Comparison of ENCODE assay signal across 12 cellular contexts in the genomic region with DNA sequence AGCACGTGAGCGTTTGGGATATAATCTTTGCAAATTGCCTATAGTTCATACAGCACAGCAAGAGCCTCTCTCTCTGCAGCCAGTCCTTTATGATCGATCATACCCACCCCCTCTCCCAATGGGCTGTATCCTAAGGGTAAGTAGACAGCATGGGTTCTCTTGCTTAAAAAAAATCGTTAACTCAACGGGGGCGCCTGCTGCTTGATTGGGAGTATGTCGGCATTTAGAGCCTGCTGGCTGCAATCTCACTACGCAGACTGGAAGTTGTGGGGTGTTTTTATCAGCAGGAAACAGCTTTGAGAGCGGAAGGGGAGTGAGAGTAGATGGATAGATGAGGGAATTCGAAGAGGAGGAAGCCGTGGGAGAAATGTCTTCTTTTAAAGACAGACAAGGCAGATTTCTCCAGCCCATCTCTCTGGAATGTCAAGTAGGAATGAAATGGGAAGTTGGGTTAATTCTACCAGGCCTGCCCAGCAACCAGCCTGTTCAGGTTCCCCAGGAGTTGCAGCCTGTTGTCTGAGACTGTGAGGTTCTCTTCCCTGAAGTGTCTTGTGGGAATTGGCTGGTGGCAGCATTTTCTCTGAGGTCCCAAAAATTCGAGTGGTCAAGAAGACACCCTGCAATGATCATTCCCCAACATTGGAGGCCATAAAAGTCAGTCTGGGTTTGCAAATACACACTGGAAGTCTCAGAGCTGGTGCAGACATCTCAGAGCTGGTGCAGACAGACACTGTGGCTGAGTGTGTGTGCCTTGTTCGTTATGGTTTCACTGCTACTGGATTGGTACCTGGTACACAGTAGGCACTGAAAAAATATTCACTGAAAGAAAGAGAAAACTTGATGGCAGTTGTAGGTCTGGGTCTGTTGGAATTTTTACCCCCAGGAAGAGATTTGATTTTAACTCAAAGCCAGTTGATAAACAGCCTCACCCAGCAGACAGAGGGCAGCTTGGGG.
A peak's percentile ranks its signal among the peaks of the same experiment; 100 is the strongest.
DNase-seq lines count a peak whose midpoint lies in the region; ATAC-seq, FAIRE-seq and TF ChIP-seq lines count a peak whose summit lies in the region.
"Had no signal": no experiment of that assay in that cellular context is flagged by ENCODE, and none has a peak within 500 bp of the region (broad histone marks: within the 10 kb centered on the region; RNA-seq: fewer than 3 reads in every experiment).

No MANE protein-coding gene starts in this region.

- peak overlapping the region; percentile 44 for H3K4me3 Mint-ChIP-seq in activated naive CD4-positive, alpha-beta T cell treated with anti-CD3 and anti-CD28 coated beads for 36 hours
- H3K4me3 Mint-ChIP-seq in endothelial cell (ENCODE audit: unreplicated experiment) (no peak overlapping the region), type B pancreatic cell (no peak overlapping the region)
- peak overlapping the region; percentile 32 for H3K4me3 Mint-ChIP-seq in stimulated activated memory B cell treated with anti-CD40 and anti-IgM and Interleukin-4, amounts not matched to agents 10 μg/mL and 1 μg/mL and 100 μg/mL, for 72 hours

- no peak for DNase-seq in activated naive CD4-positive, alpha-beta T cell treated with anti-CD3 and anti-CD28 coated beads for 36 hours
- no peak for DNase-seq in activated naive CD4-positive, alpha-beta T cell treated with anti-CD3 and anti-CD28 coated beads, Interleukin-2, amount 50 U/mL, for 16 hours
- peak; percentile 98 for DNase-seq in SK-N-MC (ENCODE audit: low read depth, low spot score)
- DNase-seq in endothelial cell (ENCODE audit: low spot score) = peak; percentile 79
- no peak for DNase-seq in type B pancreatic cell (ENCODE audit: extremely low spot score, unreplicated experiment)
- DNase-seq in GM19239 (ENCODE audit: insufficient read length, low spot score) = no peak
- DNase-seq in D341Med (ENCODE audit: low spot score) = no peak
- DNase-seq: IMR-90; NCI-H2107; stimulated activated CD4-positive, alpha-beta T cell treated with anti-CD3 and anti-CD28 coated beads, Interleukin-4, amount 100 ng/mL, for 24 hours had no signal

- peaks cover 4% of the 10 kb centered on the region; the same call in 1 of the 2 replicates for H3K36me3 ChIP-seq in SK-N-MC (ENCODE audit: insufficient read depth, low read length)

- H3K9me3 ChIP-seq in SK-N-MC (ENCODE audit: low read depth, low read length) = no peaks in the 10 kb centered on the region

- H3K9ac ChIP-seq in SK-N-MC (ENCODE audit: insufficient read length) = peak overlapping the region; percentile 86

- no peak for ATAC-seq in stimulated activated memory B cell treated with anti-CD40 and anti-IgM and Interleukin-4, amounts not matched to agents 10 μg/mL and 1 μg/mL and 100 μg/mL, for 72 hours

- H3K4me3 ChIP-seq in SK-N-MC = peak overlapping the region; percentile 71

- H3K27me3 Mint-ChIP-seq in activated naive CD4-positive, alpha-beta T cell treated with anti-CD3 and anti-CD28 coated beads for 36 hours (ENCODE audit: low read depth) = no peaks in the 10 kb centered on the region
- H3K27me3 Mint-ChIP-seq in endothelial cell (ENCODE audit: unreplicated experiment) (peaks cover 4% of the 10 kb centered on the region), type B pancreatic cell (peaks cover 9% of the 10 kb centered on the region)
- no peaks in the 10 kb centered on the region for H3K27me3 Mint-ChIP-seq in stimulated activated memory B cell treated with anti-CD40 and anti-IgM and Interleukin-4, amounts not matched to agents 10 μg/mL and 1 μg/mL and 100 μg/mL, for 72 hours

- TF ChIP-seq CTCF in endothelial cell (IDR thresholded peaks at IDR 0.05; ENCODE audit: unreplicated experiment) (no peak), type B pancreatic cell (conservative IDR thresholded peaks at IDR 0.05) (no peak)

- FAIRE-seq in GM19239 (lab: Jason Lieb, UNC) = no peak
- FAIRE-seq: TTC549 had no signal

- no peaks in the 10 kb centered on the region for H3K9me3 Mint-ChIP-seq in activated naive CD4-positive, alpha-beta T cell treated with anti-CD3 and anti-CD28 coated beads for 36 hours
- H3K9me3 Mint-ChIP-seq in endothelial cell (ENCODE audit: unreplicated experiment) (no peaks in the 10 kb centered on the region), type B pancreatic cell (no peaks in the 10 kb centered on the region)
- H3K9me3 Mint-ChIP-seq in stimulated activated memory B cell treated with anti-CD40 and anti-IgM and Interleukin-4, amounts not matched to agents 10 μg/mL and 1 μg/mL and 100 μg/mL, for 72 hours = no peaks in the 10 kb centered on the region

- intact Hi-C loops in activated naive CD4-positive, alpha-beta T cell treated with anti-CD3 and anti-CD28 coated beads for 36 hours (cut with micrococcal nuclease) = no loop called here

- no peaks in the 10 kb centered on the region for H3K36me3 Mint-ChIP-seq in activated naive CD4-positive, alpha-beta T cell treated with anti-CD3 and anti-CD28 coated beads for 36 hours (ENCODE audit: low read depth)
- peaks cover 7% of the 10 kb centered on the region for H3K36me3 Mint-ChIP-seq in endothelial cell (ENCODE audit: low read depth, unreplicated experiment)
- H3K36me3 Mint-ChIP-seq in stimulated activated memory B cell treated with anti-CD40 and anti-IgM and Interleukin-4, amounts not matched to agents 10 μg/mL and 1 μg/mL and 100 μg/mL, for 72 hours = peaks cover 27% of the 10 kb centered on the region
- no peaks in the 10 kb centered on the region for H3K36me3 Mint-ChIP-seq in type B pancreatic cell

- no peak overlapping the region for H3K27ac Mint-ChIP-seq in activated naive CD4-positive, alpha-beta T cell treated with anti-CD3 and anti-CD28 coated beads for 36 hours
- H3K27ac Mint-ChIP-seq in endothelial cell (ENCODE audit: unreplicated experiment) (peak overlapping the region; percentile 98), type B pancreatic cell (no peak overlapping the region)
- H3K27ac Mint-ChIP-seq in stimulated activated memory B cell treated with anti-CD40 and anti-IgM and Interleukin-4, amounts not matched to agents 10 μg/mL and 1 μg/mL and 100 μg/mL, for 72 hours = peak overlapping the region; percentile 85

- H3K4me1 Mint-ChIP-seq in activated naive CD4-positive, alpha-beta T cell treated with anti-CD3 and anti-CD28 coated beads for 36 hours (ENCODE audit: low read depth) = peaks cover 52% of the 10 kb centered on the region
- peaks cover 59% of the 10 kb centered on the region for H3K4me1 Mint-ChIP-seq in endothelial cell (ENCODE audit: unreplicated experiment)
- H3K4me1 Mint-ChIP-seq in stimulated activated memory B cell treated with anti-CD40 and anti-IgM and Interleukin-4, amounts not matched to agents 10 μg/mL and 1 μg/mL and 100 μg/mL, for 72 hours = peaks cover 96% of the 10 kb centered on the region
- peaks cover 7% of the 10 kb centered on the region for H3K4me1 Mint-ChIP-seq in type B pancreatic cell (ENCODE audit: unreplicated experiment)

- CTCF ChIA-PET in activated naive CD4-positive, alpha-beta T cell treated with anti-CD3 and anti-CD28 coated beads for 36 hours (lab: Charles Lee) = interaction anchor here (0.6 to 1.1 kb wide), 2 partner anchors 12 to 30 kb away, joined by 3 read pairs; no protein-coding TSS in a partner anchor

- peak overlapping the region; percentile 100 for H3K27ac ChIP-seq in SK-N-MC

Comparison
In these comparisons a context has a peak if more than half of its experiments do, and no peak if none do; other contexts are left out.
1. DNase-seq: peak in SK-N-MC (single experiment) and endothelial cell (single experiment); none in activated naive CD4-positive, alpha-beta T cell treated with anti-CD3 and anti-CD28 coated beads for 36 hours (single experiment), activated naive CD4-positive, alpha-beta T cell treated with anti-CD3 and anti-CD28 coated beads, Interleukin-2, amount 50 U/mL, for 16 hours (single experiment), type B pancreatic cell (single experiment), GM19239 (single experiment) and D341Med (single experiment).
2. H3K27ac Mint-ChIP-seq: peak in endothelial cell (single experiment) and stimulated activated memory B cell treated with anti-CD40 and anti-IgM and Interleukin-4, amounts not matched to agents 10 μg/mL and 1 μg/mL and 100 μg/mL, for 72 hours (single experiment); none in activated naive CD4-positive, alpha-beta T cell treated with anti-CD3 and anti-CD28 coated beads for 36 hours (single experiment) and type B pancreatic cell (single experiment).
3. H3K4me3 Mint-ChIP-seq: peak in activated naive CD4-positive, alpha-beta T cell treated with anti-CD3 and anti-CD28 coated beads for 36 hours (single experiment) and stimulated activated memory B cell treated with anti-CD40 and anti-IgM and Interleukin-4, amounts not matched to agents 10 μg/mL and 1 μg/mL and 100 μg/mL, for 72 hours (single experiment); none in endothelial cell (single experiment) and type B pancreatic cell (single experiment).